In the genomic region with DNA sequence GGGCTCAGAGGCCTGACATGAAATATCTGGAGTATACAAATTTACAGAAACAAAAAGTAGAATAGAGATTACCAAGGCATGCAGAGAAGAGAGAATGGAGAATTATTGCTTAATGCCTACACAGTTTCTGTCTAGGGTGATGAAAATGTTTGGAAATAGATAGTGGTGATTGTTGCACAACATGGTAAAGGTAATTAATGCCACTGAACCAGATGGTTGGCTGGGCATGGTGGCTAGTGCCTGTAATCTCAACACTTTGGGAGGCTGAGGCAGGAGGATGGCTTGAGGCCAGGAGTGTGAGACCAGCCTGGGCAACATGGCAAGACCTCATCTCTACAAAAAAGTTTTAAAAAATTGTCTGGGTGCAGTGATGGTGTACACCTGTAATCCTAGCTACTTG, we compare ENCODE assay signal across 1 cellular context.
TF ChIP-seq lines count a peak whose summit lies in the region.

No MANE protein-coding gene starts in this region.

TF ChIP-seq in WTC11, 78 proteins besides CTCF, POLR2A, EP300 and RAD21 (continued from another document):
- TF ChIP-seq, protein P1, sequence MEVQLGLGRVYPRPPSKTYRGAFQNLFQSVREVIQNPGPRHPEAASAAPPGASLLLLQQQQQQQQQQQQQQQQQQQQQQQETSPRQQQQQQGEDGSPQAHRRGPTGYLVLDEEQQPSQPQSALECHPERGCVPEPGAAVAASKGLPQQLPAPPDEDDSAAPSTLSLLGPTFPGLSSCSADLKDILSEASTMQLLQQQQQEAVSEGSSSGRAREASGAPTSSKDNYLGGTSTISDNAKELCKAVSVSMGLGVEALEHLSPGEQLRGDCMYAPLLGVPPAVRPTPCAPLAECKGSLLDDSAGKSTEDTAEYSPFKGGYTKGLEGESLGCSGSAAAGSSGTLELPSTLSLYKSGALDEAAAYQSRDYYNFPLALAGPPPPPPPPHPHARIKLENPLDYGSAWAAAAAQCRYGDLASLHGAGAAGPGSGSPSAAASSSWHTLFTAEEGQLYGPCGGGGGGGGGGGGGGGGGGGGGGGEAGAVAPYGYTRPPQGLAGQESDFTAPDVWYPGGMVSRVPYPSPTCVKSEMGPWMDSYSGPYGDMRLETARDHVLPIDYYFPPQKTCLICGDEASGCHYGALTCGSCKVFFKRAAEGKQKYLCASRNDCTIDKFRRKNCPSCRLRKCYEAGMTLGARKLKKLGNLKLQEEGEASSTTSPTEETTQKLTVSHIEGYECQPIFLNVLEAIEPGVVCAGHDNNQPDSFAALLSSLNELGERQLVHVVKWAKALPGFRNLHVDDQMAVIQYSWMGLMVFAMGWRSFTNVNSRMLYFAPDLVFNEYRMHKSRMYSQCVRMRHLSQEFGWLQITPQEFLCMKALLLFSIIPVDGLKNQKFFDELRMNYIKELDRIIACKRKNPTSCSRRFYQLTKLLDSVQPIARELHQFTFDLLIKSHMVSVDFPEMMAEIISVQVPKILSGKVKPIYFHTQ (CRISPR knock-in tag; IDR thresholded peaks at IDR 0.05): no peak
- TF ChIP-seq, protein P2, sequence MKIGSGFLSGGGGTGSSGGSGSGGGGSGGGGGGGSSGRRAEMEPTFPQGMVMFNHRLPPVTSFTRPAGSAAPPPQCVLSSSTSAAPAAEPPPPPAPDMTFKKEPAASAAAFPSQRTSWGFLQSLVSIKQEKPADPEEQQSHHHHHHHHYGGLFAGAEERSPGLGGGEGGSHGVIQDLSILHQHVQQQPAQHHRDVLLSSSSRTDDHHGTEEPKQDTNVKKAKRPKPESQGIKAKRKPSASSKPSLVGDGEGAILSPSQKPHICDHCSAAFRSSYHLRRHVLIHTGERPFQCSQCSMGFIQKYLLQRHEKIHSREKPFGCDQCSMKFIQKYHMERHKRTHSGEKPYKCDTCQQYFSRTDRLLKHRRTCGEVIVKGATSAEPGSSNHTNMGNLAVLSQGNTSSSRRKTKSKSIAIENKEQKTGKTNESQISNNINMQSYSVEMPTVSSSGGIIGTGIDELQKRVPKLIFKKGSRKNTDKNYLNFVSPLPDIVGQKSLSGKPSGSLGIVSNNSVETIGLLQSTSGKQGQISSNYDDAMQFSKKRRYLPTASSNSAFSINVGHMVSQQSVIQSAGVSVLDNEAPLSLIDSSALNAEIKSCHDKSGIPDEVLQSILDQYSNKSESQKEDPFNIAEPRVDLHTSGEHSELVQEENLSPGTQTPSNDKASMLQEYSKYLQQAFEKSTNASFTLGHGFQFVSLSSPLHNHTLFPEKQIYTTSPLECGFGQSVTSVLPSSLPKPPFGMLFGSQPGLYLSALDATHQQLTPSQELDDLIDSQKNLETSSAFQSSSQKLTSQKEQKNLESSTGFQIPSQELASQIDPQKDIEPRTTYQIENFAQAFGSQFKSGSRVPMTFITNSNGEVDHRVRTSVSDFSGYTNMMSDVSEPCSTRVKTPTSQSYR (CRISPR knock-in tag; IDR thresholded peaks at IDR 0.05): no peak
- TF ChIP-seq SP1 (CRISPR knock-in tag; conservative IDR thresholded peaks at IDR 0.05) (no peak), MYBL2 (CRISPR knock-in tag; IDR thresholded peaks at IDR 0.05) (no peak), FOXJ3 (CRISPR knock-in tag; IDR thresholded peaks at IDR 0.05; ENCODE audit: borderline replicate concordance) (no peak), ZNF317 (CRISPR knock-in tag; IDR thresholded peaks at IDR 0.05; ENCODE audit: borderline replicate concordance, low read depth) (no peak)
- TF ChIP-seq, protein P3, sequence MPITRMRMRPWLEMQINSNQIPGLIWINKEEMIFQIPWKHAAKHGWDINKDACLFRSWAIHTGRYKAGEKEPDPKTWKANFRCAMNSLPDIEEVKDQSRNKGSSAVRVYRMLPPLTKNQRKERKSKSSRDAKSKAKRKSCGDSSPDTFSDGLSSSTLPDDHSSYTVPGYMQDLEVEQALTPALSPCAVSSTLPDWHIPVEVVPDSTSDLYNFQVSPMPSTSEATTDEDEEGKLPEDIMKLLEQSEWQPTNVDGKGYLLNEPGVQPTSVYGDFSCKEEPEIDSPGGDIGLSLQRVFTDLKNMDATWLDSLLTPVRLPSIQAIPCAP (CRISPR knock-in tag; IDR thresholded peaks at IDR 0.05): no peak
- TF ChIP-seq, protein P4, sequence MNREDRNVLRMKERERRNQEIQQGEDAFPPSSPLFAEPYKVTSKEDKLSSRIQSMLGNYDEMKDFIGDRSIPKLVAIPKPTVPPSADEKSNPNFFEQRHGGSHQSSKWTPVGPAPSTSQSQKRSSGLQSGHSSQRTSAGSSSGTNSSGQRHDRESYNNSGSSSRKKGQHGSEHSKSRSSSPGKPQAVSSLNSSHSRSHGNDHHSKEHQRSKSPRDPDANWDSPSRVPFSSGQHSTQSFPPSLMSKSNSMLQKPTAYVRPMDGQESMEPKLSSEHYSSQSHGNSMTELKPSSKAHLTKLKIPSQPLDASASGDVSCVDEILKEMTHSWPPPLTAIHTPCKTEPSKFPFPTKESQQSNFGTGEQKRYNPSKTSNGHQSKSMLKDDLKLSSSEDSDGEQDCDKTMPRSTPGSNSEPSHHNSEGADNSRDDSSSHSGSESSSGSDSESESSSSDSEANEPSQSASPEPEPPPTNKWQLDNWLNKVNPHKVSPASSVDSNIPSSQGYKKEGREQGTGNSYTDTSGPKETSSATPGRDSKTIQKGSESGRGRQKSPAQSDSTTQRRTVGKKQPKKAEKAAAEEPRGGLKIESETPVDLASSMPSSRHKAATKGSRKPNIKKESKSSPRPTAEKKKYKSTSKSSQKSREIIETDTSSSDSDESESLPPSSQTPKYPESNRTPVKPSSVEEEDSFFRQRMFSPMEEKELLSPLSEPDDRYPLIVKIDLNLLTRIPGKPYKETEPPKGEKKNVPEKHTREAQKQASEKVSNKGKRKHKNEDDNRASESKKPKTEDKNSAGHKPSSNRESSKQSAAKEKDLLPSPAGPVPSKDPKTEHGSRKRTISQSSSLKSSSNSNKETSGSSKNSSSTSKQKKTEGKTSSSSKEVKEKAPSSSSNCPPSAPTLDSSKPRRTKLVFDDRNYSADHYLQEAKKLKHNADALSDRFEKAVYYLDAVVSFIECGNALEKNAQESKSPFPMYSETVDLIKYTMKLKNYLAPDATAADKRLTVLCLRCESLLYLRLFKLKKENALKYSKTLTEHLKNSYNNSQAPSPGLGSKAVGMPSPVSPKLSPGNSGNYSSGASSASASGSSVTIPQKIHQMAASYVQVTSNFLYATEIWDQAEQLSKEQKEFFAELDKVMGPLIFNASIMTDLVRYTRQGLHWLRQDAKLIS (CRISPR knock-in tag; IDR thresholded peaks at IDR 0.05; ENCODE audit: borderline replicate concordance): no peak
- TF ChIP-seq, protein P5, sequence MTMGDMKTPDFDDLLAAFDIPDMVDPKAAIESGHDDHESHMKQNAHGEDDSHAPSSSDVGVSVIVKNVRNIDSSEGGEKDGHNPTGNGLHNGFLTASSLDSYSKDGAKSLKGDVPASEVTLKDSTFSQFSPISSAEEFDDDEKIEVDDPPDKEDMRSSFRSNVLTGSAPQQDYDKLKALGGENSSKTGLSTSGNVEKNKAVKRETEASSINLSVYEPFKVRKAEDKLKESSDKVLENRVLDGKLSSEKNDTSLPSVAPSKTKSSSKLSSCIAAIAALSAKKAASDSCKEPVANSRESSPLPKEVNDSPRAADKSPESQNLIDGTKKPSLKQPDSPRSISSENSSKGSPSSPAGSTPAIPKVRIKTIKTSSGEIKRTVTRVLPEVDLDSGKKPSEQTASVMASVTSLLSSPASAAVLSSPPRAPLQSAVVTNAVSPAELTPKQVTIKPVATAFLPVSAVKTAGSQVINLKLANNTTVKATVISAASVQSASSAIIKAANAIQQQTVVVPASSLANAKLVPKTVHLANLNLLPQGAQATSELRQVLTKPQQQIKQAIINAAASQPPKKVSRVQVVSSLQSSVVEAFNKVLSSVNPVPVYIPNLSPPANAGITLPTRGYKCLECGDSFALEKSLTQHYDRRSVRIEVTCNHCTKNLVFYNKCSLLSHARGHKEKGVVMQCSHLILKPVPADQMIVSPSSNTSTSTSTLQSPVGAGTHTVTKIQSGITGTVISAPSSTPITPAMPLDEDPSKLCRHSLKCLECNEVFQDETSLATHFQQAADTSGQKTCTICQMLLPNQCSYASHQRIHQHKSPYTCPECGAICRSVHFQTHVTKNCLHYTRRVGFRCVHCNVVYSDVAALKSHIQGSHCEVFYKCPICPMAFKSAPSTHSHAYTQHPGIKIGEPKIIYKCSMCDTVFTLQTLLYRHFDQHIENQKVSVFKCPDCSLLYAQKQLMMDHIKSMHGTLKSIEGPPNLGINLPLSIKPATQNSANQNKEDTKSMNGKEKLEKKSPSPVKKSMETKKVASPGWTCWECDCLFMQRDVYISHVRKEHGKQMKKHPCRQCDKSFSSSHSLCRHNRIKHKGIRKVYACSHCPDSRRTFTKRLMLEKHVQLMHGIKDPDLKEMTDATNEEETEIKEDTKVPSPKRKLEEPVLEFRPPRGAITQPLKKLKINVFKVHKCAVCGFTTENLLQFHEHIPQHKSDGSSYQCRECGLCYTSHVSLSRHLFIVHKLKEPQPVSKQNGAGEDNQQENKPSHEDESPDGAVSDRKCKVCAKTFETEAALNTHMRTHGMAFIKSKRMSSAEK (CRISPR knock-in tag; IDR thresholded peaks at IDR 0.05; ENCODE audit: borderline replicate concordance): no peak
- TF ChIP-seq, protein P6, sequence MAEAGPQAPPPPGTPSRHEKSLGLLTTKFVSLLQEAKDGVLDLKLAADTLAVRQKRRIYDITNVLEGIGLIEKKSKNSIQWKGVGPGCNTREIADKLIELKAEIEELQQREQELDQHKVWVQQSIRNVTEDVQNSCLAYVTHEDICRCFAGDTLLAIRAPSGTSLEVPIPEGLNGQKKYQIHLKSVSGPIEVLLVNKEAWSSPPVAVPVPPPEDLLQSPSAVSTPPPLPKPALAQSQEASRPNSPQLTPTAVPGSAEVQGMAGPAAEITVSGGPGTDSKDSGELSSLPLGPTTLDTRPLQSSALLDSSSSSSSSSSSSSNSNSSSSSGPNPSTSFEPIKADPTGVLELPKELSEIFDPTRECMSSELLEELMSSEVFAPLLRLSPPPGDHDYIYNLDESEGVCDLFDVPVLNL (CRISPR knock-in tag; IDR thresholded peaks at IDR 0.05; ENCODE audit: borderline replicate concordance, low read depth): no peak
